ENCODE assay signal across 1 cellular context in the genomic region with DNA sequence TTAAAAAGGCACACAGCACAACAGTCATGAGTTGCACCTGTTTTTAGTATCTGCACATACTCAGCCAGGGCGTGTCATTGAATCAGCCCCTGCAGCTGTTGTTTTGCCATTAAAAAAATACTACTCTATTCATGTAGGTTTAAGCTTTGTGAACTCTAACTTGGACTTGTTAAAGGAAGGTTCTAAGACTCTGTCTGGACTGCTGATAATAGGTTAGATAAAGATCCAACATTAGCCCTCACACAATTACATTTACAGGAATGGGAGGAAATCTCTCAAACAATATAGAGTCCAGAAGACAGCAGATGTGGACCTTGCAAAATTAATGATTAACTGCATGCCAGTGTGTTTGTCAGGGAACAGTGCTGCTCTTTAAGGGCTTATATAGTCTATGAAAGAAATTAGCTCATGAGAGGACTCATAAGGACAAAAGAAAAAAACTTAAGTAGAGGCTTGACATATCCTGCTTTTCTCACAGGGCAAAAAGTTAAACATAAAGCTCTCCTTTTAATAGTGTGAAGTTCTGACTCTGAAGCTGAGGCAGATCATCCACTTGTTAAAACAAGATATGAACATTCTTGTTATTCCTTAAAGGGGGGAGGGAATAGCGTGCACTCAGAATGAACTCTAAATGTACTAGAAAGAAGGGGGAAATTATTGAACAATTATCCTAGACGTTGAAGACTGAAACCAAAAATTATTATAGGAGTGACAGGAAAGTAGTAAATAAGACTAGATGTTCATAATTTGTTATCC.
TF ChIP-seq lines count a peak whose summit lies in the region.

No MANE protein-coding gene starts in this region.

TF ChIP-seq in HepG2, 621 proteins besides CTCF, POLR2A, EP300 and RAD21 (continued from another document):
- TF ChIP-seq, protein P1, sequence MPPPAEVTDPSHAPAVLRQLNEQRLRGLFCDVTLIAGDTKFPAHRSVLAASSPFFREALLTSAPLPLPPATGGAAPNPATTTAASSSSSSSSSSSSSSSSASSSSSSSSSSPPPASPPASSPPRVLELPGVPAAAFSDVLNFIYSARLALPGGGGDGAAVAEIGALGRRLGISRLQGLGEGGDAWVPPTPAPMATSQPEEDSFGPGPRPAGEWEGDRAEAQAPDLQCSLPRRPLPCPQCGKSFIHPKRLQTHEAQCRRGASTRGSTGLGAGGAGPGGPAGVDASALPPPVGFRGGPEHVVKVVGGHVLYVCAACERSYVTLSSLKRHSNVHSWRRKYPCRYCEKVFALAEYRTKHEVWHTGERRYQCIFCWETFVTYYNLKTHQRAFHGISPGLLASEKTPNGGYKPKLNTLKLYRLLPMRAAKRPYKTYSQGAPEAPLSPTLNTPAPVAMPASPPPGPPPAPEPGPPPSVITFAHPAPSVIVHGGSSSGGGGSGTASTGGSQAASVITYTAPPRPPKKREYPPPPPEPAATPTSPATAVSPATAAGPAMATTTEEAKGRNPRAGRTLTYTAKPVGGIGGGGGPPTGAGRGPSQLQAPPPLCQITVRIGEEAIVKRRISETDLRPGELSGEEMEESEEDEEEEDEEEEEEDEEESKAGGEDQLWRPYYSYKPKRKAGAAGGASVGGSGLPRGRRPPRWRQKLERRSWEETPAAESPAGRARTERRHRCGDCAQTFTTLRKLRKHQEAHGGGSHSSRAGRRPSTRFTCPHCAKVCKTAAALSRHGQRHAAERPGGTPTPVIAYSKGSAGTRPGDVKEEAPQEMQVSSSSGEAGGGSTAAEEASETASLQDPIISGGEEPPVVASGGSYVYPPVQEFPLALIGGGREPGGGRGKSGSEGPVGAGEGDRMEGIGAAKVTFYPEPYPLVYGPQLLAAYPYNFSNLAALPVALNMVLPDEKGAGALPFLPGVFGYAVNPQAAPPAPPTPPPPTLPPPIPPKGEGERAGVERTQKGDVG (CRISPR knock-in tag; IDR thresholded peaks at IDR 0.05; ENCODE audit: borderline replicate concordance), result no peak
- TF ChIP-seq ZNF224 (CRISPR knock-in tag; IDR thresholded peaks at IDR 0.05) (no peak), HMG20A (CRISPR knock-in tag; IDR thresholded peaks at IDR 0.05; ENCODE audit: borderline replicate concordance) (peak; percentile 54; the same call in 1 of the 2 replicates), ZNF180 (CRISPR knock-in tag; IDR thresholded peaks at IDR 0.05; ENCODE audit: borderline replicate concordance, low read depth) (no peak), MTA3 (CRISPR knock-in tag; IDR thresholded peaks at IDR 0.05) (no peak), NKX3-1 (CRISPR knock-in tag; IDR thresholded peaks at IDR 0.05) (no peak), FOXA3 (CRISPR knock-in tag; IDR thresholded peaks at IDR 0.05) (peak; percentile 48), HNRNPUL1 (IDR thresholded peaks at IDR 0.05; ENCODE audit: low read depth, low read length) (peak; percentile 92)
- TF ChIP-seq, protein P2, sequence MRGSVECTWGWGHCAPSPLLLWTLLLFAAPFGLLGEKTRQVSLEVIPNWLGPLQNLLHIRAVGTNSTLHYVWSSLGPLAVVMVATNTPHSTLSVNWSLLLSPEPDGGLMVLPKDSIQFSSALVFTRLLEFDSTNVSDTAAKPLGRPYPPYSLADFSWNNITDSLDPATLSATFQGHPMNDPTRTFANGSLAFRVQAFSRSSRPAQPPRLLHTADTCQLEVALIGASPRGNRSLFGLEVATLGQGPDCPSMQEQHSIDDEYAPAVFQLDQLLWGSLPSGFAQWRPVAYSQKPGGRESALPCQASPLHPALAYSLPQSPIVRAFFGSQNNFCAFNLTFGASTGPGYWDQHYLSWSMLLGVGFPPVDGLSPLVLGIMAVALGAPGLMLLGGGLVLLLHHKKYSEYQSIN (CRISPR knock-in tag; IDR thresholded peaks at IDR 0.05; ENCODE audit: borderline replicate concordance), result no peak
- TF ChIP-seq, protein P3, sequence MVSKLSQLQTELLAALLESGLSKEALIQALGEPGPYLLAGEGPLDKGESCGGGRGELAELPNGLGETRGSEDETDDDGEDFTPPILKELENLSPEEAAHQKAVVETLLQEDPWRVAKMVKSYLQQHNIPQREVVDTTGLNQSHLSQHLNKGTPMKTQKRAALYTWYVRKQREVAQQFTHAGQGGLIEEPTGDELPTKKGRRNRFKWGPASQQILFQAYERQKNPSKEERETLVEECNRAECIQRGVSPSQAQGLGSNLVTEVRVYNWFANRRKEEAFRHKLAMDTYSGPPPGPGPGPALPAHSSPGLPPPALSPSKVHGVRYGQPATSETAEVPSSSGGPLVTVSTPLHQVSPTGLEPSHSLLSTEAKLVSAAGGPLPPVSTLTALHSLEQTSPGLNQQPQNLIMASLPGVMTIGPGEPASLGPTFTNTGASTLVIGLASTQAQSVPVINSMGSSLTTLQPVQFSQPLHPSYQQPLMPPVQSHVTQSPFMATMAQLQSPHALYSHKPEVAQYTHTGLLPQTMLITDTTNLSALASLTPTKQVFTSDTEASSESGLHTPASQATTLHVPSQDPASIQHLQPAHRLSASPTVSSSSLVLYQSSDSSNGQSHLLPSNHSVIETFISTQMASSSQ (IDR thresholded peaks at IDR 0.05; ENCODE audit: low read depth), result peak; percentile 94
- TF ChIP-seq, protein P3 (CRISPR knock-in tag; IDR thresholded peaks at IDR 0.05; ENCODE audit: borderline replicate concordance), result peak; percentile 94
